ENCODE assay signal across 16 cellular contexts in genomic region chr9:95444160-95444559, GRCh38.
DNase-seq lines count a peak whose midpoint lies in the region; ATAC-seq and TF ChIP-seq lines count a peak whose summit lies in the region.
"Had no signal": no experiment of that assay in that cellular context is flagged by ENCODE, and none has a peak within 500 bp of the region (broad histone marks: within the 10 kb centered on the region; RNA-seq: fewer than 3 reads in every experiment).

No MANE protein-coding gene starts in this region.

- H3K23ac ChIP-seq in mesenchymal stem cell (ENCODE audit: low read length in 2 of 2), result no peak overlapping the region
- H3K23ac ChIP-seq in neuronal stem cell (ENCODE audit: low read depth, low read length, poor library complexity), result no peak overlapping the region

- H3K9ac ChIP-seq in mesenchymal stem cell (ENCODE audit: low read length) (no peak overlapping the region), neuronal stem cell (ENCODE audit: low read depth, low read length, poor library complexity) (no peak overlapping the region)
- H3K9ac ChIP-seq: BLaER1 had no signal

- H2BK15ac ChIP-seq in mesenchymal stem cell (ENCODE audit: low read depth, poor library complexity, severe bottlenecking) (no peak overlapping the region), neuronal stem cell (ENCODE audit: low read length) (no peak overlapping the region)

- no peak overlapping the region for H2BK5ac ChIP-seq in mesenchymal stem cell (ENCODE audit: low read depth, low read length, poor library complexity, severe bottlenecking)
- H2BK5ac ChIP-seq in neuronal stem cell (ENCODE audit: low read length), result no peak overlapping the region

- no peaks in the 10 kb centered on the region for H3K9me3 ChIP-seq in mesenchymal stem cell (ENCODE audit: control insufficient read depth, low read length)
- H3K9me3 ChIP-seq in neuronal stem cell (replicated peaks in 1 of 2; ENCODE audit: control insufficient read depth in 2 of 2, insufficient read depth in 1 of 2, low read depth in 1 of 2, low read length in 2 of 2), result no peaks in the 10 kb centered on the region
- H3K9me3 ChIP-seq in right lobe of liver, result no peaks in the 10 kb centered on the region
- H3K9me3 ChIP-seq: BE2C, BLaER1, Caco-2 had no signal

- WGBS in mesenchymal stem cell, result 95% methylated on average over 9 of the region's 15 CpGs
- no CpG with 5 or more reads among the region's 15 CpGs for WGBS in neuronal stem cell (ENCODE audit: extremely low coverage in 2 of 2, insufficient read length in 2 of 2, insufficient replicate concordance in 1 of 2), 2 donors
- 93% methylated on average over 4 of the region's 15 CpGs for WGBS in right lobe of liver (ENCODE audit: insufficient coverage, low coverage, low lambda C conversion rate, missing lambda C conversion rate)

- TF ChIP-seq CTCF in right lobe of liver (IDR thresholded peaks at IDR 0.05) (no peak), coronary artery (IDR thresholded peaks at IDR 0.05) (no peak)

- H3K36me3 ChIP-seq in mesenchymal stem cell (ENCODE audit: control insufficient read depth in 1 of 2, insufficient read depth in 2 of 2, low read depth in 1 of 2, low read length in 2 of 2) (peaks cover 16 to 42% of the 10 kb centered on the region in 2 experiments), neuronal stem cell (replicated peaks in 1 of 2; ENCODE audit: control insufficient read depth in 2 of 2, insufficient read depth in 2 of 2, low read length in 2 of 2) (peaks cover 26 to 72% of the 10 kb centered on the region in 2 donors), right lobe of liver (peaks cover 0 to 19% (median 1%) of the 10 kb centered on the region in 4 donors)

- no peak overlapping the region for H4K91ac ChIP-seq in mesenchymal stem cell (ENCODE audit: low read length)
- no peak overlapping the region for H4K91ac ChIP-seq in neuronal stem cell (ENCODE audit: low read depth, low read length, poor library complexity)

- H3K27me3 ChIP-seq in mesenchymal stem cell (ENCODE audit: control insufficient read depth in 1 of 2, insufficient read depth in 1 of 2, low read length in 2 of 2) (no peaks in the 10 kb centered on the region), neuronal stem cell (ENCODE audit: control insufficient read depth in 3 of 3, insufficient read depth in 3 of 3, low read depth in 1 of 3, low read length in 3 of 3) (no peaks in the 10 kb centered on the region), right lobe of liver (no peaks in the 10 kb centered on the region)
- H3K27me3 ChIP-seq: BE2C, BLaER1 had no signal

- H3K79me1 ChIP-seq in mesenchymal stem cell (replicated peaks; ENCODE audit: low read length, poor library complexity, severe bottlenecking), result no peaks in the 10 kb centered on the region
- H3K79me1 ChIP-seq in neuronal stem cell (ENCODE audit: low read depth, low read length), result peaks cover 10% of the 10 kb centered on the region

- H3K18ac ChIP-seq in mesenchymal stem cell (ENCODE audit: low read depth in 1 of 2, low read length in 2 of 2), result no peak overlapping the region
- H3K18ac ChIP-seq in neuronal stem cell (ENCODE audit: low read length), result peak overlapping the region; percentile 50

- H2BK120ac ChIP-seq in mesenchymal stem cell (ENCODE audit: low read depth, low read length) (no peak overlapping the region), neuronal stem cell (ENCODE audit: low read depth, low read length) (no peak overlapping the region)

- H2AFZ ChIP-seq in mesenchymal stem cell (ENCODE audit: low read depth, low read length), result no peak overlapping the region
- no peak overlapping the region for H2AFZ ChIP-seq in neuronal stem cell (ENCODE audit: low read length)

- ATAC-seq in right lobe of liver, result no peak
- ATAC-seq: CD8-positive, alpha-beta T cell had no signal

- H3K4ac ChIP-seq in mesenchymal stem cell (ENCODE audit: low read depth in 1 of 2, low read length in 2 of 2) (no peak overlapping the region), neuronal stem cell (ENCODE audit: low read length) (no peak overlapping the region)

- H3K27ac ChIP-seq in mesenchymal stem cell (ENCODE audit: low read length, poor library complexity, severe bottlenecking), result no peak overlapping the region
- H3K27ac ChIP-seq in neuronal stem cell (replicated peaks; ENCODE audit: low read length), result no peak overlapping the region
- no peak overlapping the region for H3K27ac ChIP-seq in right lobe of liver
- no peak overlapping the region for H3K27ac ChIP-seq in coronary artery
- H3K27ac ChIP-seq: BLaER1 had no signal

- H2AK5ac ChIP-seq in mesenchymal stem cell (ENCODE audit: low read length, severe bottlenecking) (no peak overlapping the region), neuronal stem cell (ENCODE audit: low read depth, low read length) (no peak overlapping the region)

- no peak for TF ChIP-seq POLR2A in right lobe of liver (IDR thresholded peaks at IDR 0.05)

- H3K4me3 ChIP-seq in mesenchymal stem cell (ENCODE audit: insufficient read depth in 1 of 2, low read depth in 1 of 2, low read length in 2 of 2), result no peak overlapping the region
- H3K4me3 ChIP-seq in neuronal stem cell (ENCODE audit: low read length in 2 of 2), result no peak overlapping the region
- H3K4me3 ChIP-seq in right lobe of liver, result no peak overlapping the region
- no peak overlapping the region for H3K4me3 ChIP-seq in coronary artery
- H3K4me3 ChIP-seq: BLaER1 had no signal

- no peak overlapping the region for H3K4me2 ChIP-seq in mesenchymal stem cell (ENCODE audit: low read length, poor library complexity, severe bottlenecking)
- H3K4me2 ChIP-seq in neuronal stem cell (ENCODE audit: insufficient read depth, low read length, poor library complexity, severe bottlenecking), result no peak overlapping the region
- H3K4me2 ChIP-seq: BLaER1 had no signal

- DNase-seq in mesenchymal stem cell, result no peak
- no peak for DNase-seq in neuronal stem cell (ENCODE audit: low spot score)
- DNase-seq in right lobe of liver, result no peak
- DNase-seq in coronary artery (ENCODE audit: low spot score), result no peak
- DNase-seq in NCI-H526 treated with DMSO at 0.1 percent for 48 hours (lab: John Stamatoyannopoulos, UW), result no peak
- DNase-seq: 8988T; ACHN; BE2C; C1 segment of cervical spinal cord; Caco-2; Calu3; CD4-positive, CD25-positive, alpha-beta regulatory T cell; CD8-positive, alpha-beta T cell; DMS79 treated with DMSO at 0.1 percent for 48 hours; GF-D8 had no signal

- intact Hi-C loops in right lobe of liver (cut with DNase I), result no loop called here

- H3K14ac ChIP-seq in mesenchymal stem cell (ENCODE audit: low read length in 2 of 2) (no peak overlapping the region), neuronal stem cell (ENCODE audit: low read length) (no peak overlapping the region)

- H4K8ac ChIP-seq in mesenchymal stem cell (ENCODE audit: low read length) (peak overlapping the region; percentile 38), neuronal stem cell (ENCODE audit: low read depth, low read length) (no peak overlapping the region)

- H3K4me1 ChIP-seq in mesenchymal stem cell (ENCODE audit: control insufficient read depth, insufficient read depth, low read depth, low read length) (peaks cover 13% of the 10 kb centered on the region), neuronal stem cell (ENCODE audit: control insufficient read depth in 2 of 2, insufficient read depth in 1 of 2, low read depth in 1 of 2, low read length in 2 of 2) (peaks cover 18 to 20% of the 10 kb centered on the region in 2 donors), right lobe of liver (no peaks in the 10 kb centered on the region)
- H3K4me1 ChIP-seq: BE2C, Caco-2 had no signal

- H2BK12ac ChIP-seq in mesenchymal stem cell (ENCODE audit: low read length in 2 of 2), result no peak overlapping the region
- H2BK12ac ChIP-seq in neuronal stem cell (ENCODE audit: low read length), result no peak overlapping the region
